19 cellular contexts compared by ENCODE assay signal in the genomic region with DNA sequence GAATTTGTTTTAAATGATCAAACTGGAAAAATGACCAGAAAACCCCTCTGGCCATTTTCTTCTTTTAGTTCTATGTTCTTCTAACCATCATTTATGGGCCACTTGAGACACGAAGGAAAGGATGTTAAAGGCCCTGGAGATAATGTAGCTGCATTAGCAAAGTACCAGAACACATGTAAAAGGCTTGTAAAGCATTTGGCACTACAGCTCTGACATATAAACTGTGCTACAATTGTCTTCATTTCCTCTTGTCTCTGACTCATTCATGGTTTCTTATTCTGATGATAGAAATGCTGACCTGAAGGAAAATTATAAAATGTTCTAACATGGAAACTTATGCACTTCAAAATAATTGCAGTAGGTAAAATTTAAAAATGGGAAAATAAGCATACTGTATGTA.
A peak's percentile ranks its signal among the peaks of the same experiment; 100 is the strongest.
DNase-seq lines count a peak whose midpoint lies in the region; ATAC-seq lines count a peak whose summit lies in the region.
"Had no signal": no experiment of that assay in that cellular context is flagged by ENCODE, and none has a peak within 500 bp of the region (broad histone marks: within the 10 kb centered on the region; RNA-seq: fewer than 3 reads in every experiment).

No MANE protein-coding gene starts in this region.

- DNase-seq in AG20443 (ENCODE audit: low spot score) (peak; percentile 14), M059J (ENCODE audit: low read depth) (peak; percentile 32), dermis blood vessel endothelial cell (peak; percentile 70), lung microvascular endothelial cell (ENCODE audit: low read depth in 2 of 2) (peak; percentile 73 to 78), GDM1 (lab: John Stamatoyannopoulos, UW) (no peak), AG08396 (ENCODE audit: low spot score) (no peak), GF-D8 (lab: John Stamatoyannopoulos, UW) (no peak)
- DNase-seq: activated CD8-positive, alpha-beta memory T cell treated with anti-CD3 and anti-CD28 coated beads, Interleukin-2, amount 10 ng/mL, durations not matched to agents 7 days and 5 days; activated naive CD4-positive, alpha-beta T cell; BE2C; central memory CD4-positive, alpha-beta T cell; DMS79; erythroblast; Kasumi-1; NCI-H187 treated with DMSO at 0.1 percent for 48 hours; posterior cingulate gyrus; SJCRH30; stimulated activated CD8-positive, alpha-beta memory T cell treated with anti-CD3 and anti-CD28 coated beads, Interleukin-4, amount 100 ng/mL, for 48 hours had no signal

- ATAC-seq in GM19324 (IDR thresholded peaks at IDR 0.05; ENCODE audit: low FRiP score, unreplicated experiment), result no peak
- ATAC-seq: activated CD8-positive, alpha-beta memory T cell treated with anti-CD3 and anti-CD28 coated beads, Interleukin-2, amount 10 ng/mL, durations not matched to agents 7 days and 5 days had no signal

Comparison
In these comparisons a context has a peak if more than half of its experiments do, and no peak if none do; other contexts are left out.
1. DNase-seq: peak in AG20443 (single experiment), M059J (single experiment), dermis blood vessel endothelial cell (single experiment) and lung microvascular endothelial cell (2 of 2); none in GDM1 (single experiment), AG08396 (single experiment) and GF-D8 (single experiment).